In the genomic region with DNA sequence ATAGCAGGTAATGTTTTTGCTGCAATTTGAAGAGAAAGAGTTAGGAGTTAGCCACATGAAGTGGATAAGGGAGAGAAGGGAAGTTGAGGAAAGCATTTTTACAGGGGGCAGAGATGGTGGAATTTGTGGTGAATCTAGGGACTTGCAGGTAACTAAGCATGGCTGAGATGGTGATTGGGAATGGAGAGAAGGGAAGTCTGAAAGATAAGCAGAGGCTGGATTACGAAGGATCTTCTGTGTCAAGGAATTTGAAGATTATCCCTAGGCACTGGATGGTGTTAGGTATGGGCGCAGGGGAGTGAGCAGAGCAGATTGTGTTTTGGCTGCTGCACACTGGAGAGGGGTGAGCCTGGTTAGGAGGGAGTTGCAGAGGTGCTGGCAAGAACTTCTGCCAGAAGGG, we compare ENCODE assay signal across 18 cellular contexts. TPM values are rescaled to one million over a fixed set of nuclear protein-coding genes. Genes with fewer than 3 reads are reported as not detected.
DNase-seq lines count a peak whose midpoint lies in the region; ATAC-seq, FAIRE-seq and TF ChIP-seq lines count a peak whose summit lies in the region.
"Had no signal": no experiment of that assay in that cellular context is flagged by ENCODE, and none has a peak within 500 bp of the region (broad histone marks: within the 10 kb centered on the region; RNA-seq: fewer than 3 reads in every experiment).

No MANE protein-coding gene starts in this region.

- no peak overlapping the region for H3K27ac ChIP-seq in endodermal cell (ENCODE audit: low read depth, low read length)
- no peak overlapping the region for H3K27ac ChIP-seq in hepatocyte
- H3K27ac ChIP-seq: BLaER1 had no signal

- FAIRE-seq in HTR-8/SVneo (lab: Jason Lieb, UNC): no peak
- FAIRE-seq: GM12892, H54, HepG2 had no signal

- DNase-seq in activated T-cell treated with anti-CD3 and anti-CD28 coated beads, Interleukin-2, amount 50 U/mL, for 24 hours: no peak
- no peak for DNase-seq in activated T-cell treated with anti-CD3 and anti-CD28 coated beads, Interleukin-2, amount 50 U/mL, for 72 hours
- no peak for DNase-seq in T-helper 17 cell
- DNase-seq in endodermal cell: no peak
- DNase-seq in stimulated activated effector memory CD8-positive, alpha-beta T cell treated with anti-CD3 and anti-CD28 coated beads, Interleukin-12 subunit alpha, Interleukin-12 subunit beta, amount 100 ng/mL, for 72 hours (ENCODE audit: low spot score in 2 of 2): no peak
- DNase-seq in hepatocyte (ENCODE audit: low spot score): no peak
- no peak for DNase-seq in iPS-NIHi11 (ENCODE audit: low spot score)
- no peak for DNase-seq in HTR-8/SVneo (ENCODE audit: insufficient read length, low spot score)
- DNase-seq: 8988T; AML-193; CD4-positive, alpha-beta memory T cell; COR-L47; DND-41; GDM1 had no signal

- H3K4me1 Mint-ChIP-seq in activated T-cell treated with anti-CD3 and anti-CD28 coated beads, Interleukin-2, amount 50 U/mL, for 24 hours (ENCODE audit: low read depth): peaks cover 37% of the 10 kb centered on the region
- H3K4me1 Mint-ChIP-seq in activated T-cell treated with anti-CD3 and anti-CD28 coated beads, Interleukin-2, amount 50 U/mL, for 72 hours (ENCODE audit: low read depth): peaks cover 24% of the 10 kb centered on the region
- H3K4me1 Mint-ChIP-seq in T-helper 17 cell: peaks cover 21% of the 10 kb centered on the region
- H3K4me1 Mint-ChIP-seq in endodermal cell: peaks cover 4% of the 10 kb centered on the region
- H3K4me1 Mint-ChIP-seq in stimulated activated effector memory CD8-positive, alpha-beta T cell treated with anti-CD3 and anti-CD28 coated beads, Interleukin-12 subunit alpha, Interleukin-12 subunit beta, amount 100 ng/mL, for 72 hours: peaks cover 19% of the 10 kb centered on the region

- no peaks in the 10 kb centered on the region for H3K27me3 Mint-ChIP-seq in activated T-cell treated with anti-CD3 and anti-CD28 coated beads, Interleukin-2, amount 50 U/mL, for 24 hours
- H3K27me3 Mint-ChIP-seq in activated T-cell treated with anti-CD3 and anti-CD28 coated beads, Interleukin-2, amount 50 U/mL, for 72 hours (ENCODE audit: low read depth): no peaks in the 10 kb centered on the region
- H3K27me3 Mint-ChIP-seq in T-helper 17 cell: no peaks in the 10 kb centered on the region
- H3K27me3 Mint-ChIP-seq in endodermal cell (ENCODE audit: insufficient read depth): no peaks in the 10 kb centered on the region
- H3K27me3 Mint-ChIP-seq: CD4-positive, alpha-beta memory T cell had no signal

- H3K27ac Mint-ChIP-seq in activated T-cell treated with anti-CD3 and anti-CD28 coated beads, Interleukin-2, amount 50 U/mL, for 24 hours: peak overlapping the region; percentile 5
- no peak overlapping the region for H3K27ac Mint-ChIP-seq in activated T-cell treated with anti-CD3 and anti-CD28 coated beads, Interleukin-2, amount 50 U/mL, for 72 hours
- H3K27ac Mint-ChIP-seq in T-helper 17 cell: peak overlapping the region; percentile 69
- peak overlapping the region; percentile 22 for H3K27ac Mint-ChIP-seq in endodermal cell
- peak overlapping the region; percentile 8 for H3K27ac Mint-ChIP-seq in stimulated activated effector memory CD8-positive, alpha-beta T cell treated with anti-CD3 and anti-CD28 coated beads, Interleukin-12 subunit alpha, Interleukin-12 subunit beta, amount 100 ng/mL, for 72 hours

- ATAC-seq in activated T-cell treated with anti-CD3 and anti-CD28 coated beads, Interleukin-2, amount 50 U/mL, for 72 hours (replicated peaks in 1 of 2): no peak
- ATAC-seq in T-helper 17 cell: no peak
- ATAC-seq in stimulated activated effector memory CD8-positive, alpha-beta T cell treated with anti-CD3 and anti-CD28 coated beads, Interleukin-12 subunit alpha, Interleukin-12 subunit beta, amount 100 ng/mL, for 72 hours: no peak
- ATAC-seq: HepG2 had no signal

- no peaks in the 10 kb centered on the region for H3K4me1 ChIP-seq in endodermal cell (ENCODE audit: control insufficient read depth, insufficient read depth, low read length)
- H3K4me1 ChIP-seq in hepatocyte (ENCODE audit: insufficient read depth): no peaks in the 10 kb centered on the region

- no peaks in the 10 kb centered on the region for H3K9me3 Mint-ChIP-seq in activated T-cell treated with anti-CD3 and anti-CD28 coated beads, Interleukin-2, amount 50 U/mL, for 24 hours
- H3K9me3 Mint-ChIP-seq in activated T-cell treated with anti-CD3 and anti-CD28 coated beads, Interleukin-2, amount 50 U/mL, for 72 hours: no peaks in the 10 kb centered on the region
- H3K9me3 Mint-ChIP-seq in endodermal cell: no peaks in the 10 kb centered on the region
- H3K9me3 Mint-ChIP-seq in stimulated activated effector memory CD8-positive, alpha-beta T cell treated with anti-CD3 and anti-CD28 coated beads, Interleukin-12 subunit alpha, Interleukin-12 subunit beta, amount 100 ng/mL, for 72 hours: no peaks in the 10 kb centered on the region

- H3K79me2 ChIP-seq in hepatocyte: peaks cover 84% of the 10 kb centered on the region

- H3K4me2 ChIP-seq in hepatocyte: no peak overlapping the region
- H3K4me2 ChIP-seq: BLaER1 had no signal

- peaks cover 77% of the 10 kb centered on the region for H3K36me3 Mint-ChIP-seq in activated T-cell treated with anti-CD3 and anti-CD28 coated beads, Interleukin-2, amount 50 U/mL, for 24 hours (ENCODE audit: low read depth)
- H3K36me3 Mint-ChIP-seq in activated T-cell treated with anti-CD3 and anti-CD28 coated beads, Interleukin-2, amount 50 U/mL, for 72 hours (ENCODE audit: insufficient read depth in 2 of 2): peaks cover 2 to 13% of the 10 kb centered on the region in 2 donors
- peaks cover 6% of the 10 kb centered on the region for H3K36me3 Mint-ChIP-seq in T-helper 17 cell (ENCODE audit: low read depth)
- H3K36me3 Mint-ChIP-seq in endodermal cell (ENCODE audit: low read depth): peaks cover 36% of the 10 kb centered on the region
- peaks cover 69% of the 10 kb centered on the region for H3K36me3 Mint-ChIP-seq in stimulated activated effector memory CD8-positive, alpha-beta T cell treated with anti-CD3 and anti-CD28 coated beads, Interleukin-12 subunit alpha, Interleukin-12 subunit beta, amount 100 ng/mL, for 72 hours

- no peak overlapping the region for H2AFZ ChIP-seq in hepatocyte

- H3K27me3 ChIP-seq in endodermal cell (ENCODE audit: control insufficient read depth, insufficient read depth, low read length, poor library complexity, severe bottlenecking) (no peaks in the 10 kb centered on the region), hepatocyte (no peaks in the 10 kb centered on the region)
- H3K27me3 ChIP-seq: BLaER1 had no signal

- no peak overlapping the region for H3K4me3 ChIP-seq in endodermal cell (ENCODE audit: low read length)
- H3K4me3 ChIP-seq in hepatocyte: no peak overlapping the region
- H3K4me3 ChIP-seq: BLaER1 had no signal

- no peaks in the 10 kb centered on the region for H3K9me2 ChIP-seq in hepatocyte (replicated peaks; ENCODE audit: insufficient read depth)

- no peak overlapping the region for H3K9ac ChIP-seq in endodermal cell (ENCODE audit: extremely low read depth, low read length, poor library complexity, severe bottlenecking)
- H3K9ac ChIP-seq: BLaER1 had no signal

- peaks cover 54% of the 10 kb centered on the region for H3K36me3 ChIP-seq in endodermal cell (ENCODE audit: control insufficient read depth, insufficient read depth, low read length)
- no peaks in the 10 kb centered on the region for H3K36me3 ChIP-seq in hepatocyte (replicated peaks; ENCODE audit: insufficient read depth, low read depth)

- no peak overlapping the region for H3K4me3 Mint-ChIP-seq in activated T-cell treated with anti-CD3 and anti-CD28 coated beads, Interleukin-2, amount 50 U/mL, for 24 hours
- no peak overlapping the region for H3K4me3 Mint-ChIP-seq in activated T-cell treated with anti-CD3 and anti-CD28 coated beads, Interleukin-2, amount 50 U/mL, for 72 hours
- H3K4me3 Mint-ChIP-seq in T-helper 17 cell (peak overlapping the region; percentile 36), endodermal cell (no peak overlapping the region)
- H3K4me3 Mint-ChIP-seq in stimulated activated effector memory CD8-positive, alpha-beta T cell treated with anti-CD3 and anti-CD28 coated beads, Interleukin-12 subunit alpha, Interleukin-12 subunit beta, amount 100 ng/mL, for 72 hours: no peak overlapping the region
- H3K4me3 Mint-ChIP-seq: CD4-positive, alpha-beta memory T cell had no signal

- no peak for TF ChIP-seq CTCF in endodermal cell (conservative IDR thresholded peaks at IDR 0.05)
- no peak for TF ChIP-seq CTCF in hepatocyte (IDR thresholded peaks at IDR 0.05; ENCODE audit: poor library complexity)

- H3K9me3 ChIP-seq in T-helper 17 cell (ENCODE audit: control insufficient read depth, low read length, poor library complexity, severe bottlenecking) (no peaks in the 10 kb centered on the region), endodermal cell (ENCODE audit: control insufficient read depth, low read length) (no peaks in the 10 kb centered on the region), hepatocyte (ENCODE audit: low read depth) (no peaks in the 10 kb centered on the region)
- H3K9me3 ChIP-seq: BLaER1 had no signal

- H4K20me1 ChIP-seq in hepatocyte (ENCODE audit: insufficient read depth, poor library complexity, severe bottlenecking): peaks cover 46% of the 10 kb centered on the region

- WGBS in endodermal cell (ENCODE audit: insufficient coverage in 1 of 2, insufficient read length in 1 of 2), 2 experiments: 81 to 100% methylated on average over 1 to 2 of the region's 2 CpGs
- WGBS in hepatocyte (ENCODE audit: low lambda C conversion rate, missing lambda C conversion rate): 92% methylated on average over 2 of the region's 2 CpGs

RNA-seq across cellular contexts. Expression of a gene that starts 25.3 kb away (rescaled TPM):
- total RNA-seq in activated T-cell treated with anti-CD3 and anti-CD28 coated beads, Interleukin-2, amount 50 U/mL, for 72 hours: 10 to 100 TPM; 15.0 to 16.0 TPM
- total RNA-seq in T-helper 17 cell: 10 to 100 TPM; 19.4 to 21.3 TPM
- 10 to 100 TPM; 26.0 to 26.9 TPM for total RNA-seq in endodermal cell
- polyA plus RNA-seq in endodermal cell (2013, experiment 1 of 2): 21.1 TPM
- 19.0 TPM for polyA plus RNA-seq in endodermal cell (2013, experiment 2 of 2)
- total RNA-seq in hepatocyte: 25.1 and 30.0 TPM in 2 replicates
- 7.9 and 10.7 TPM in 2 replicates for polyA plus RNA-seq in hepatocyte
